ENCODE assay signal across 1 cellular context in genomic region chr11:82960779-82961143, GRCh38.
TF ChIP-seq lines count a peak whose summit lies in the region.

No MANE protein-coding gene starts in this region.

TF ChIP-seq in HepG2, 621 proteins besides CTCF, POLR2A, EP300 and RAD21 (continued from another document):
- TF ChIP-seq ELK4 (CRISPR knock-in tag; IDR thresholded peaks at IDR 0.05; ENCODE audit: borderline replicate concordance) (no peak), ZNF362 (CRISPR knock-in tag; IDR thresholded peaks at IDR 0.05; ENCODE audit: borderline replicate concordance) (no peak)
